In the genomic region with DNA sequence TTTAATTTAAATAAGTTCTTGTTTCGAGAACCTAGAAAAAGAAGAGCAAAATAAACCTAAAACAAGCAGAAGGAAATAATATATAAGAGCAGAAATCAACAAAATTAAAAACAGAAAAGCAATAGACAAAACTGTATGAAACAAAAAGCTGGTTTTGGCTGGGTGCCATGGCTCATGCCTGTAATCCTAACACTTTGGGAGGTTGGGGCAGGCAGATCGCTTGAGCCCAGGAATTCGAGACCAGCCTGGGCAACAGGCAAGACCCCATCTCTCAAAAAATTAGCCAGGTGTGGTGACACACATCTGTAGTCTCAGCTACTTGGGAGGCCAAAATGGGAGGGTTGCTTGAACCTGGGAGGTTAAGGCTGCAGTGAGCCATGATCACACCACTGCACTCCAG, we compare ENCODE assay signal across 34 cellular contexts. TPM values are rescaled to one million over a fixed set of nuclear protein-coding genes. Genes with fewer than 3 reads are reported as not detected.
"Had no signal": no experiment of that assay in that cellular context is flagged by ENCODE, and none has a peak within 500 bp of the region (broad histone marks: within the 10 kb centered on the region; RNA-seq: fewer than 3 reads in every experiment).

No MANE protein-coding gene starts in this region.

- H3K27me3 ChIP-seq: ovary, right atrium auricular region, right lobe of liver, stomach, testis, tibial artery, uterus had no signal

- FAIRE-seq: kidney had no signal

- H3K4me1 ChIP-seq: left ventricle myocardium inferior, right atrium auricular region, right lobe of liver, testis, uterus had no signal

- H3K9me3 ChIP-seq: mucosa of descending colon, ovary, right atrium auricular region, right lobe of liver, testis, tibial artery had no signal

- ATAC-seq: mucosa of descending colon; naive thymus-derived CD4-positive, alpha-beta T cell; natural killer cell treated with Interleukin-12 subunit alpha and Interleukin-12 subunit beta and Interleukin-15 and Interleukin-18, amount 100 ng/mL, for 72 hours; right lobe of liver; stimulated activated naive B cell treated with anti-CD40 and anti-IgM and Interleukin-4, amounts not matched to agents 10 μg/mL and 1 μg/mL and 100 μg/mL, for 72 hours; stimulated activated naive CD8-positive, alpha-beta T cell treated with anti-CD3 and anti-CD28 coated beads, Interleukin-15, Interleukin-2, amounts not matched to agents 100 U/mL and 50 U/mL, for 24 hours had no signal

- H3K36me3 ChIP-seq: ovary, uterus had no signal

- H3K27ac ChIP-seq: left ventricle myocardium inferior, ovary, right atrium auricular region, right lobe of liver, stomach, testis, tibial artery, uterus had no signal

- H3K27ac Mint-ChIP-seq: memory B cell; naive thymus-derived CD4-positive, alpha-beta T cell; natural killer cell treated with Interleukin-12 subunit alpha and Interleukin-12 subunit beta and Interleukin-15 and Interleukin-18, amount 100 ng/mL, for 72 hours; progenitor cell of endocrine pancreas; stimulated activated naive B cell treated with anti-CD40 and anti-IgM and Interleukin-4, amounts not matched to agents 10 μg/mL and 1 μg/mL and 100 μg/mL, for 72 hours; type B pancreatic cell had no signal

- H3K27me3 Mint-ChIP-seq: memory B cell; naive thymus-derived CD4-positive, alpha-beta T cell; natural killer cell treated with Interleukin-12 subunit alpha and Interleukin-12 subunit beta and Interleukin-15 and Interleukin-18, amount 100 ng/mL, for 72 hours; progenitor cell of endocrine pancreas; stimulated activated naive B cell treated with anti-CD40 and anti-IgM and Interleukin-4, amounts not matched to agents 10 μg/mL and 1 μg/mL and 100 μg/mL, for 72 hours; type B pancreatic cell had no signal

- DNase-seq: hypothalamus; immature natural killer cell; kidney; left ventricle myocardium inferior; midbrain; mucosa of descending colon; naive thymus-derived CD4-positive, alpha-beta T cell; right lobe of liver; stimulated activated CD4-positive, alpha-beta T cell treated with anti-CD3 and anti-CD28 coated beads, Interleukin-15, amount 100 ng/mL, for 24 hours; stimulated activated CD4-positive, alpha-beta T cell treated with anti-CD3 and anti-CD28 coated beads, Interleukin-2, amount 100 ng/mL, for 24 hours; stimulated activated CD4-positive, alpha-beta T cell treated with anti-CD3 and anti-CD28 coated beads, Interleukin-4, amount 100 ng/mL, for 1 hour; stimulated activated naive B cell treated with anti-CD40 and anti-IgM and Interleukin-4, amounts not matched to agents 10 μg/mL and 1 μg/mL and 100 μg/mL, for 72 hours; stimulated activated naive CD8-positive, alpha-beta T cell treated with anti-CD3 and anti-CD28 coated beads, Interleukin-15, Interleukin-2, amounts not matched to agents 100 U/mL and 50 U/mL, for 24 hours; stomach; testis; tibial artery; uterus had no signal

- H3K4me2 ChIP-seq: smooth muscle cell had no signal

- H3K4me3 ChIP-seq: left ventricle myocardium inferior, lung, mucosa of descending colon, ovary, right atrium auricular region, right lobe of liver, smooth muscle cell, stomach, testis, tibial artery, uterus had no signal

- H3K4me3 Mint-ChIP-seq: immature natural killer cell; memory B cell; natural killer cell treated with Interleukin-12 subunit alpha and Interleukin-12 subunit beta and Interleukin-15 and Interleukin-18, amount 100 ng/mL, for 72 hours; stimulated activated naive B cell treated with anti-CD40 and anti-IgM and Interleukin-4, amounts not matched to agents 10 μg/mL and 1 μg/mL and 100 μg/mL, for 72 hours; type B pancreatic cell had no signal

- H3K9me3 Mint-ChIP-seq: immature natural killer cell; memory B cell; natural killer cell treated with Interleukin-12 subunit alpha and Interleukin-12 subunit beta and Interleukin-15 and Interleukin-18, amount 100 ng/mL, for 72 hours; stimulated activated naive B cell treated with anti-CD40 and anti-IgM and Interleukin-4, amounts not matched to agents 10 μg/mL and 1 μg/mL and 100 μg/mL, for 72 hours; type B pancreatic cell had no signal

RNA-seq across cellular contexts. Expression of a gene that starts 59.2 kb away (rescaled TPM):
- total RNA-seq: kidney; left ventricle myocardium inferior; lower leg skin; lung; mesenteric fat pad; mucosa of descending colon; myocyte; naive thymus-derived CD4-positive, alpha-beta T cell; natural killer cell treated with Interleukin-12 subunit alpha and Interleukin-12 subunit beta and Interleukin-15 and Interleukin-18, amount 100 ng/mL, for 72 hours; omental fat pad; ovary; progenitor cell of endocrine pancreas; pulmonary artery endothelial cell; renal cortical epithelial cell; right atrium auricular region; right lobe of liver; skeletal muscle tissue; smooth muscle cell; stomach; ureter; uterus had no signal
- polyA plus RNA-seq: immature natural killer cell; lung; naive thymus-derived CD4-positive, alpha-beta T cell; neural cell; ovary; smooth muscle cell; stomach had no signal
